In genomic region chr14:93055651-93056115, GRCh38 we compare ENCODE assay signal across 16 cellular contexts.
DNase-seq lines count a peak whose midpoint lies in the region; ATAC-seq, FAIRE-seq and TF ChIP-seq lines count a peak whose summit lies in the region.
"Had no signal": no experiment of that assay in that cellular context is flagged by ENCODE, and none has a peak within 500 bp of the region (broad histone marks: within the 10 kb centered on the region; RNA-seq: fewer than 3 reads in every experiment).

No MANE protein-coding gene starts in this region.

- H3K36me3 ChIP-seq in HepG2 (replicated peaks in 1 of 2; ENCODE audit: control insufficient read depth in 1 of 2, insufficient read depth in 2 of 2, low read length in 2 of 2): no peaks in the 10 kb centered on the region
- no peaks in the 10 kb centered on the region for H3K36me3 ChIP-seq in thoracic aorta
- H3K36me3 ChIP-seq: adrenal gland had no signal

- H3K27me3 Mint-ChIP-seq in activated CD8-positive, alpha-beta memory T cell treated with anti-CD3 and anti-CD28 coated beads, Interleukin-2, amount 10 ng/mL, durations not matched to agents 7 days and 5 days: no peaks in the 10 kb centered on the region
- no peaks in the 10 kb centered on the region for H3K27me3 Mint-ChIP-seq in activated CD4-positive, alpha-beta memory T cell treated with anti-CD3 and anti-CD28 coated beads for 36 hours
- H3K27me3 Mint-ChIP-seq: CD4-positive, alpha-beta memory T cell had no signal

- H3K27me3 ChIP-seq in HepG2 (ENCODE audit: control insufficient read depth in 1 of 2, insufficient read depth in 2 of 2, low read length in 2 of 2): no peaks in the 10 kb centered on the region
- no peaks in the 10 kb centered on the region for H3K27me3 ChIP-seq in thoracic aorta (replicated peaks; ENCODE audit: insufficient read depth)
- H3K27me3 ChIP-seq: adrenal gland had no signal

- WGBS in HepG2 (ENCODE audit: low lambda C conversion rate): 75% methylated on average over 9 of the region's 9 CpGs

- TF ChIP-seq EP300 in HepG2 (IDR thresholded peaks at IDR 0.05; ENCODE audit: low read depth in 2 of 2, low read length in 2 of 2) (no peak), HepG2 (CRISPR knock-in tag; IDR thresholded peaks at IDR 0.05; ENCODE audit: borderline replicate concordance) (no peak)

- CTCF ChIA-PET in activated CD8-positive, alpha-beta memory T cell treated with anti-CD3 and anti-CD28 coated beads, Interleukin-2, amount 10 ng/mL, durations not matched to agents 7 days and 5 days (lab: Charles Lee): interaction anchor here (1.0 to 1.2 kb wide), 2 partner anchors 9 to 58 kb away, joined by 3 read pairs; no protein-coding TSS in a partner anchor
- CTCF ChIA-PET in HepG2 (lab: Yijun Ruan, JAX; ENCODE audit: low intra/inter-chr PET ratio, low total read pairs): no interaction called here
- CTCF ChIA-PET in activated CD4-positive, alpha-beta memory T cell treated with anti-CD3 and anti-CD28 coated beads for 36 hours (lab: Charles Lee): no interaction called here

- H4K20me1 ChIP-seq in HepG2 (ENCODE audit: insufficient read depth, low read length): 0 out of 2 replicates have a peak, but pooled peaks cover 4% of the 10 kb centered on the region

- H3K4me3 ChIP-seq in coronary artery (no peak overlapping the region), HepG2 (replicated peaks in 1 of 3; ENCODE audit: insufficient read depth in 1 of 3, low read depth in 2 of 3, low read length in 3 of 3) (no peak overlapping the region), thoracic aorta (no peak overlapping the region), foreskin fibroblast (ENCODE audit: low read depth in 1 of 2, low read length in 2 of 2) (no peak overlapping the region)
- H3K4me3 ChIP-seq: adrenal gland, GM12878 had no signal

- no peak for TF ChIP-seq CTCF in coronary artery (IDR thresholded peaks at IDR 0.05)
- no peak for TF ChIP-seq CTCF in HepG2 (CRISPR knock-in tag; IDR thresholded peaks at IDR 0.05)
- TF ChIP-seq CTCF in thoracic aorta (IDR thresholded peaks at IDR 0.05): no peak
- no peak for TF ChIP-seq CTCF in foreskin fibroblast (IDR thresholded peaks at IDR 0.05; ENCODE audit: low read depth, low read length)

- peaks cover 22% of the 10 kb centered on the region for H3K4me1 Mint-ChIP-seq in activated CD8-positive, alpha-beta memory T cell treated with anti-CD3 and anti-CD28 coated beads, Interleukin-2, amount 10 ng/mL, durations not matched to agents 7 days and 5 days
- H3K4me1 Mint-ChIP-seq in activated CD4-positive, alpha-beta memory T cell treated with anti-CD3 and anti-CD28 coated beads for 36 hours (ENCODE audit: low read depth): peaks cover 6% of the 10 kb centered on the region

- H3K4me1 ChIP-seq in HepG2 (ENCODE audit: insufficient read depth, low read length) (peaks cover 41% of the 10 kb centered on the region), thoracic aorta (ENCODE audit: control insufficient read depth in 1 of 2, low read depth in 2 of 2) (peaks cover 19 to 37% of the 10 kb centered on the region in 2 donors)

- H3K79me2 ChIP-seq in HepG2 (ENCODE audit: insufficient read depth, low read length): no peaks in the 10 kb centered on the region

- no peak for TF ChIP-seq RAD21 in HepG2 (CRISPR knock-in tag; IDR thresholded peaks at IDR 0.05)

- no peak for FAIRE-seq in HepG2 (lab: Jason Lieb, UNC)
- FAIRE-seq: GM12878 had no signal

- intact Hi-C loops in HepG2 (cut with micrococcal nuclease; ENCODE audit: unreplicated experiment): no loop called here
- intact Hi-C loops in activated CD4-positive, alpha-beta memory T cell treated with anti-CD3 and anti-CD28 coated beads for 36 hours (cut with micrococcal nuclease): no loop called here

- no peaks in the 10 kb centered on the region for H3K9me3 Mint-ChIP-seq in activated CD8-positive, alpha-beta memory T cell treated with anti-CD3 and anti-CD28 coated beads, Interleukin-2, amount 10 ng/mL, durations not matched to agents 7 days and 5 days (ENCODE audit: low read depth)
- H3K9me3 Mint-ChIP-seq in activated CD4-positive, alpha-beta memory T cell treated with anti-CD3 and anti-CD28 coated beads for 36 hours: no peaks in the 10 kb centered on the region
- H3K9me3 Mint-ChIP-seq: CD4-positive, alpha-beta memory T cell; T-helper 1 cell treated with Interleukin-12 subunit alpha and Interleukin-12 subunit beta and Interleukin-4 antibody, amounts not matched to agents 30 μg/mL and 1 μg/mL, for 36 hours had no signal

- no peak overlapping the region for H2AFZ ChIP-seq in HepG2 (ENCODE audit: low read length)

- TF ChIP-seq POLR2A in HepG2 (IDR thresholded peaks at IDR 0.05; ENCODE audit: insufficient read depth in 1 of 2, low read depth in 2 of 2, low read length in 2 of 2): no peak

- no TSS peak for BruUV-seq in HepG2 (replicated peaks; lab: Mats Ljungman, UMichigan)

- no peak overlapping the region for H3K4me3 Mint-ChIP-seq in activated CD8-positive, alpha-beta memory T cell treated with anti-CD3 and anti-CD28 coated beads, Interleukin-2, amount 10 ng/mL, durations not matched to agents 7 days and 5 days
- no peak overlapping the region for H3K4me3 Mint-ChIP-seq in activated CD4-positive, alpha-beta memory T cell treated with anti-CD3 and anti-CD28 coated beads for 36 hours
- H3K4me3 Mint-ChIP-seq: T-helper 1 cell treated with Interleukin-12 subunit alpha and Interleukin-12 subunit beta and Interleukin-4 antibody, amounts not matched to agents 30 μg/mL and 1 μg/mL, for 36 hours had no signal

- H3K27ac Mint-ChIP-seq in activated CD8-positive, alpha-beta memory T cell treated with anti-CD3 and anti-CD28 coated beads, Interleukin-2, amount 10 ng/mL, durations not matched to agents 7 days and 5 days: peak overlapping the region; percentile 11
- no peak overlapping the region for H3K27ac Mint-ChIP-seq in activated CD4-positive, alpha-beta memory T cell treated with anti-CD3 and anti-CD28 coated beads for 36 hours
- H3K27ac Mint-ChIP-seq: T-helper 1 cell treated with Interleukin-12 subunit alpha and Interleukin-12 subunit beta and Interleukin-4 antibody, amounts not matched to agents 30 μg/mL and 1 μg/mL, for 36 hours had no signal

- H3K9ac ChIP-seq in HepG2 (ENCODE audit: insufficient read depth, low read depth, low read length): no peak overlapping the region

- ATAC-seq in activated CD8-positive, alpha-beta memory T cell treated with anti-CD3 and anti-CD28 coated beads, Interleukin-2, amount 10 ng/mL, durations not matched to agents 7 days and 5 days: no peak
- ATAC-seq in HepG2 (no peak), thoracic aorta (ENCODE audit: insufficient number of reproducible peaks, low FRiP score, low read depth) (no peak)
- ATAC-seq: activated CD4-positive, CD25-positive, alpha-beta regulatory T cell treated with anti-CD3 and anti-CD28 coated beads, Interleukin-2, amount 50 U/mL, for 24 hours; GM12878 had no signal

- H3K4me2 ChIP-seq in HepG2 (ENCODE audit: low read depth, low read length): no peak overlapping the region

- POLR2A ChIA-PET in HepG2 (lab: Yijun Ruan, JAX): no interaction called here
- POLR2A ChIA-PET in activated CD4-positive, alpha-beta memory T cell treated with anti-CD3 and anti-CD28 coated beads for 36 hours (lab: Charles Lee): no interaction called here

- H3K9me3 ChIP-seq in HepG2 (ENCODE audit: low read length) (no peaks in the 10 kb centered on the region), thoracic aorta (no peaks in the 10 kb centered on the region)
- H3K9me3 ChIP-seq: adrenal gland had no signal

- H3K36me3 Mint-ChIP-seq in activated CD8-positive, alpha-beta memory T cell treated with anti-CD3 and anti-CD28 coated beads, Interleukin-2, amount 10 ng/mL, durations not matched to agents 7 days and 5 days: no peaks in the 10 kb centered on the region
- no peaks in the 10 kb centered on the region for H3K36me3 Mint-ChIP-seq in activated CD4-positive, alpha-beta memory T cell treated with anti-CD3 and anti-CD28 coated beads for 36 hours

- H3K27ac ChIP-seq in coronary artery (peak overlapping the region; percentile 53 to 89), HepG2 (ENCODE audit: extremely low read length, insufficient read depth, low read length) (no peak overlapping the region), thoracic aorta (peak overlapping the region; percentile 72 to 74)
- H3K27ac ChIP-seq: 22Rv1 had no signal

- DNase-seq in activated CD8-positive, alpha-beta memory T cell treated with anti-CD3 and anti-CD28 coated beads, Interleukin-2, amount 10 ng/mL, durations not matched to agents 7 days and 5 days: no peak
- no peak for DNase-seq in activated CD8-positive, alpha-beta memory T cell treated with anti-CD3 and anti-CD28 coated beads for 24 hours
- DNase-seq in coronary artery (ENCODE audit: low spot score) (no peak), HepG2 (ENCODE audit: low spot score) (no peak), thoracic aorta (ENCODE audit: low spot score) (no peak), foreskin fibroblast (no peak), NCI-H128 (lab: John Stamatoyannopoulos, UW; ENCODE audit: unreplicated experiment) (no peak)
- no peak for DNase-seq in activated CD4-positive, alpha-beta memory T cell treated with anti-CD3 and anti-CD28 coated beads for 36 hours
- DNase-seq: CD4-positive, alpha-beta memory T cell; EL; stimulated activated CD4-positive, alpha-beta T cell treated with anti-CD3 and anti-CD28 coated beads, Interleukin-12 subunit alpha, Interleukin-12 subunit beta, amount 100 ng/mL, for 4 hours had no signal

- in situ Hi-C loops in HepG2 (cut with HindIII; ENCODE audit: extremely low pct_ligation_motif_present, low pct_unique_long_range_greater_than_20kb): no loop called here

TF ChIP-seq in HepG2, 621 proteins besides CTCF, POLR2A, EP300 and RAD21:
- TF ChIP-seq ZMYM3 (CRISPR knock-in tag; IDR thresholded peaks at IDR 0.05): 0 out of 2 replicates have a peak, but pooled peaks have one; percentile 21
- TF ChIP-seq HNF4A (CRISPR knock-in tag; IDR thresholded peaks at IDR 0.05): peak; percentile 50
- no peak for TF ChIP-seq KLF11 (CRISPR knock-in tag; IDR thresholded peaks at IDR 0.05)
TF ChIP-seq in HepG2: peak in this region for 2.
